ENCODE assay signal across 8 cellular contexts in the genomic region with DNA sequence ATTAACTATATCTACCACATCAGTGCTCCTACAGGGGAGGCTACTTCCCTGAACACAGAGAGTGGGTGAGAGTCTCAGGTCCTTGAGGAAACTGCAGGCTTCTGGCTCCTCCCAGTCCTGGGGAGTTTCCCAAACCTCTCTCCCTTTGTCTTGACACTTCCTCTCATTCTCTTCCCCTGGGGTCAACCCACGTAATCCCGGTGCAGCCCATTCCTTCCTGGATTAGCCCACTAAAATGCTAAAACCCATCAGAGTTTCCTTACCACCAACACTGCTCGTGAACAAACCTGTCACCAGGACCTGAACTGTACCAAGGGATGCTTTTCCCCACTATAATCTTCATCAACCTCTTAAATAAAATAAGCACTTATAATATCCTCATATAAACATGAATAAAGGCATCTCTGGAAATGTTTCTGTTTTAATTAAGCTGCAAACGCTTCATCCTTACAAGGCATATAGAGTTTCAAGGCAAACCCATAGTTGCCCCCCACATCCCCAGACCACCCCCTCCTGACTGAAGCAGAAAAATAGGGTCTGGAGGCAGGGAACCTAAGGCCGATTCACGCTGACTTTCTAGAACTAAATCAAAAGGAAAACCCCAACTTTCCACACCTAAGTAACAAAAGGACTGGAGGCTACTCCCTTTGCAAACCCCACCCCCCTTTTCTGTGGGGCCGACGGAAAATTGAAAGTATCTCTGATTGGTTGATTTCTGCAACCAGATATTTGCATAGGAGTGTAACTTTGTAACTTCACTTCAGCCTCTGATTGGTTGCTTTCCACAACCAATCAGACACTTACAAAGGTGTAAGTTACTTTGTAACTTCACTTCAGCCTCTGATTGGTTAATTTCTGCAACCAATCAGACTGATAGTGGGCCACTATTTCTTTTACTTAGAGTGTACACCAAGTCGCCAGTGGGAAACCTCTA. TPM values are rescaled to one million over a fixed set of nuclear protein-coding genes. Genes with fewer than 3 reads are reported as not detected.
DNase-seq lines count a peak whose midpoint lies in the region; ATAC-seq, FAIRE-seq and TF ChIP-seq lines count a peak whose summit lies in the region.

No MANE protein-coding gene starts in this region.

- no peaks in the 10 kb centered on the region for H3K9me2 ChIP-seq in MM.1S (replicated peaks; ENCODE audit: insufficient read depth, low read length)

- peak overlapping the region; percentile 99 for H2AFZ ChIP-seq in MM.1S (ENCODE audit: low read length)
- H2AFZ ChIP-seq in keratinocyte (ENCODE audit: control insufficient read depth, low read length): peak overlapping the region; percentile 56
- H2AFZ ChIP-seq in smooth muscle cell (ENCODE audit: low read depth): no peak overlapping the region

- H4K20me1 ChIP-seq in MM.1S (ENCODE audit: insufficient read depth, low read length) (no peaks in the 10 kb centered on the region), keratinocyte (ENCODE audit: control insufficient read depth, extremely low read depth, insufficient read depth, low read length) (no peaks in the 10 kb centered on the region), smooth muscle cell (ENCODE audit: low read depth) (no peaks in the 10 kb centered on the region)

- H3K27ac ChIP-seq in 22Rv1 (peak overlapping the region; percentile 69), MM.1S (ENCODE audit: low read length) (peak overlapping the region; percentile 67; the same call in 1 of the 2 replicates), keratinocyte (ENCODE audit: control insufficient read depth, insufficient read depth, low read length) (peak overlapping the region; percentile 92), smooth muscle cell (ENCODE audit: low read depth) (no peak overlapping the region)

- H3K27me3 ChIP-seq in MM.1S (replicated peaks; ENCODE audit: insufficient read depth, low read length) (no peaks in the 10 kb centered on the region), keratinocyte (ENCODE audit: control insufficient read depth, extremely low read depth, insufficient read depth, low read length) (no peaks in the 10 kb centered on the region), smooth muscle cell (ENCODE audit: low read depth) (no peaks in the 10 kb centered on the region)

- WGBS in smooth muscle cell (ENCODE audit: low lambda C conversion rate): 84% methylated on average over 9 of the region's 9 CpGs

- H3K4me2 ChIP-seq in MM.1S (ENCODE audit: low read depth, low read length): peak overlapping the region; percentile 97
- peak overlapping the region; percentile 90 for H3K4me2 ChIP-seq in keratinocyte (ENCODE audit: control insufficient read depth, extremely low read depth, insufficient read depth, low read depth, low read length)
- no peak overlapping the region for H3K4me2 ChIP-seq in smooth muscle cell

- no peak for FAIRE-seq in keratinocyte (lab: Jason Lieb, UNC)

- H3K36me3 Mint-ChIP-seq in activated naive CD4-positive, alpha-beta T cell treated with anti-CD3 and anti-CD28 coated beads, Interleukin-2, amount 50 U/mL, for 72 hours: peaks cover 7 to 20% of the 10 kb centered on the region in 2 donors

- ATAC-seq in GM19324 (IDR thresholded peaks at IDR 0.05; ENCODE audit: low FRiP score, unreplicated experiment): peak; percentile 40
- ATAC-seq in activated naive CD4-positive, alpha-beta T cell treated with anti-CD3 and anti-CD28 coated beads, Interleukin-2, amount 50 U/mL, for 72 hours: peak; percentile 34 to 36
- ATAC-seq in HG03159 (IDR thresholded peaks at IDR 0.05; ENCODE audit: unreplicated experiment): no peak

- H3K9me3 ChIP-seq in MM.1S (replicated peaks; ENCODE audit: insufficient read depth, low read length): no peaks in the 10 kb centered on the region
- no peaks in the 10 kb centered on the region for H3K9me3 ChIP-seq in keratinocyte (ENCODE audit: control insufficient read depth, low read depth, low read length)
- no peaks in the 10 kb centered on the region for H3K9me3 ChIP-seq in smooth muscle cell (replicated peaks; ENCODE audit: low read depth)

- TF ChIP-seq CTCF in 22Rv1 (IDR thresholded peaks at IDR 0.05) (no peak), MM.1S (IDR thresholded peaks at IDR 0.05; ENCODE audit: low read length) (no peak), keratinocyte (optimal IDR thresholded peaks at IDR 0.05 in 1 of 3, IDR thresholded peaks at IDR 0.05 in 1 of 3, conservative IDR thresholded peaks at IDR 0.05 in 1 of 3; ENCODE audit: extremely low read depth in 1 of 3, insufficient read depth in 2 of 3, low read length in 3 of 3) (no peak), smooth muscle cell (IDR thresholded peaks at IDR 0.05; ENCODE audit: borderline replicate concordance, insufficient read depth, poor library complexity, severe bottlenecking) (no peak)

- no peaks in the 10 kb centered on the region for H3K79me2 ChIP-seq in MM.1S (ENCODE audit: low read length)
- H3K79me2 ChIP-seq in keratinocyte (ENCODE audit: control insufficient read depth, insufficient read depth, low read length): no peaks in the 10 kb centered on the region
- H3K79me2 ChIP-seq in smooth muscle cell (ENCODE audit: low read depth): no peaks in the 10 kb centered on the region

- H3K4me3 ChIP-seq in MM.1S (ENCODE audit: low read length) (peak overlapping the region; percentile 57), keratinocyte (ENCODE audit: control insufficient read depth in 2 of 3, extremely low read depth in 1 of 3, insufficient read depth in 2 of 3, low read depth in 1 of 3, low read length in 3 of 3) (peak overlapping the region in 1 of 3 experiments; percentile 23), smooth muscle cell (no peak overlapping the region)

- peak overlapping the region; percentile 75 to 89 for H3K27ac Mint-ChIP-seq in activated naive CD4-positive, alpha-beta T cell treated with anti-CD3 and anti-CD28 coated beads, Interleukin-2, amount 50 U/mL, for 72 hours

- peak; percentile 94 for DNase-seq in MM.1S
- peak in 1 of 2 donors; percentile 59 for DNase-seq in activated naive CD4-positive, alpha-beta T cell treated with anti-CD3 and anti-CD28 coated beads, Interleukin-2, amount 50 U/mL, for 72 hours (ENCODE audit: low spot score in 2 of 2)
- DNase-seq in keratinocyte (ENCODE audit: low read depth, low spot score): no peak
- DNase-seq in smooth muscle cell (lab: John Stamatoyannopoulos, UW; ENCODE audit: unreplicated experiment): no peak
- DNase-seq in islet precursor cell: no peak

- peaks cover 0 to 1% of the 10 kb centered on the region in 2 donors for H3K9me3 Mint-ChIP-seq in activated naive CD4-positive, alpha-beta T cell treated with anti-CD3 and anti-CD28 coated beads, Interleukin-2, amount 50 U/mL, for 72 hours

- dilution Hi-C loops in keratinocyte (cut with MboI; ENCODE audit: extremely low pct_ligation_motif_present, low sequenced_read_pairs): no loop called here

- H3K9ac ChIP-seq in MM.1S (ENCODE audit: low read length) (peak overlapping the region; percentile 54), keratinocyte (ENCODE audit: control insufficient read depth, extremely low read depth, insufficient read depth, low read length) (peak overlapping the region; percentile 60), smooth muscle cell (ENCODE audit: low read depth) (no peak overlapping the region)

- peaks cover 10% of the 10 kb centered on the region for H3K4me1 ChIP-seq in MM.1S (ENCODE audit: low read length)
- peaks cover 43% of the 10 kb centered on the region for H3K4me1 ChIP-seq in keratinocyte (ENCODE audit: control insufficient read depth, extremely low read depth, insufficient read depth, low read length)
- H3K4me1 ChIP-seq in smooth muscle cell (ENCODE audit: low read depth): no peaks in the 10 kb centered on the region

- H3K36me3 ChIP-seq in MM.1S (replicated peaks; ENCODE audit: insufficient read depth, low read length): no peaks in the 10 kb centered on the region
- H3K36me3 ChIP-seq in keratinocyte (ENCODE audit: control insufficient read depth in 2 of 2, extremely low read depth in 1 of 2, insufficient read depth in 2 of 2, low read length in 2 of 2): no peaks in the 10 kb centered on the region
- H3K36me3 ChIP-seq in smooth muscle cell (ENCODE audit: low read depth): no peaks in the 10 kb centered on the region

- H3F3A ChIP-seq in MM.1S (ENCODE audit: insufficient read depth, low read length) (peaks cover 18% of the 10 kb centered on the region), smooth muscle cell (ENCODE audit: low read depth) (peaks cover 3% of the 10 kb centered on the region)

- no peaks in the 10 kb centered on the region for H3K9me1 ChIP-seq in keratinocyte (ENCODE audit: control insufficient read depth, extremely low read depth, insufficient read depth, low read length)

RNA-seq across cellular contexts. Expression of gene TMSB10, which starts 19.0 kb away (rescaled TPM):
- 1,000 to 10,000 TPM; 1,249 to 2,802 TPM for total RNA-seq in activated naive CD4-positive, alpha-beta T cell treated with anti-CD3 and anti-CD28 coated beads, Interleukin-2, amount 50 U/mL, for 72 hours
- polyA plus RNA-seq in keratinocyte (1,787 to 7,245 TPM (median 3,595 TPM) in 3 replicates), smooth muscle cell (5,467 and 5,517 TPM in 2 replicates)
- polyA plus RNA-seq in keratinocyte (2011; ENCODE audit: low read depth): 8,538 TPM
- 6,963 and 8,951 TPM in 2 replicates for polyA plus RNA-seq in keratinocyte (2011; cell fraction: cytosol; rRNA removed)
- polyA plus RNA-seq in keratinocyte (2011; cell fraction: nucleus; rRNA removed): 1,538 and 1,768 TPM in 2 replicates
- polyA plus RNA-seq in keratinocyte (2012; ENCODE audit: low replicate concordance): 4,557 and 7,467 TPM in 2 replicates
- polyA minus RNA-seq in keratinocyte: 679 to 919 TPM (median 685 TPM) in 3 replicates
- 925 TPM for polyA minus RNA-seq in keratinocyte (2011; cell fraction: cytosol; rRNA and poly(A)+ RNA removed)
- polyA minus RNA-seq in keratinocyte (2011; cell fraction: nucleus; rRNA and poly(A)+ RNA removed): 83.9 and 127 TPM in 2 replicates
- total RNA-seq in smooth muscle cell: 7,008 and 8,051 TPM in 2 replicates

RNA-seq across cellular contexts. Expression of gene TRABD2A, which starts 43.6 kb away (rescaled TPM):
- total RNA-seq in activated naive CD4-positive, alpha-beta T cell treated with anti-CD3 and anti-CD28 coated beads, Interleukin-2, amount 50 U/mL, for 72 hours: 10 to 100 TPM; 53.6 to 59.9 TPM
- polyA plus RNA-seq in keratinocyte (0.44 to 0.86 TPM (median 0.54 TPM) in 3 replicates), smooth muscle cell (0.11 and 1.1 TPM in 2 replicates)
- polyA plus RNA-seq in keratinocyte (2011; ENCODE audit: low read depth): 0.25 TPM
- polyA plus RNA-seq in keratinocyte (2011; cell fraction: cytosol; rRNA removed): 0.83 and 0.89 TPM in 2 replicates
- 1.0 and 1.1 TPM in 2 replicates for polyA plus RNA-seq in keratinocyte (2011; cell fraction: nucleus; rRNA removed)
- 0.34 and 0.57 TPM in 2 replicates for polyA plus RNA-seq in keratinocyte (2012; ENCODE audit: low replicate concordance)
- 0.16 to 1.2 TPM in 2 of 3 replicates, not detected in the other for polyA minus RNA-seq in keratinocyte
- polyA minus RNA-seq in keratinocyte (2011; cell fraction: cytosol; rRNA and poly(A)+ RNA removed): 2.1 TPM
- polyA minus RNA-seq in keratinocyte (2011; cell fraction: nucleus; rRNA and poly(A)+ RNA removed): 0.42 and 1.8 TPM in 2 replicates
- total RNA-seq in smooth muscle cell: 0.31 TPM in 1 of 2 replicates, not detected in the other

RNA-seq across cellular contexts. Expression of gene KCMF1, which starts 46.5 kb away (rescaled TPM):
- 100 to 1,000 TPM; 108 to 124 TPM for total RNA-seq in activated naive CD4-positive, alpha-beta T cell treated with anti-CD3 and anti-CD28 coated beads, Interleukin-2, amount 50 U/mL, for 72 hours
- polyA plus RNA-seq in keratinocyte (75.9 to 111 TPM (median 95.1 TPM) in 3 replicates), smooth muscle cell (55.0 and 56.5 TPM in 2 replicates)
- polyA plus RNA-seq in keratinocyte (2011; ENCODE audit: low read depth): 45.0 TPM
- polyA plus RNA-seq in keratinocyte (2011; cell fraction: cytosol; rRNA removed): 70.6 and 146 TPM in 2 replicates
- polyA plus RNA-seq in keratinocyte (2011; cell fraction: nucleus; rRNA removed): 45.6 and 50.4 TPM in 2 replicates
- polyA plus RNA-seq in keratinocyte (2012; ENCODE audit: low replicate concordance): 60.5 and 86.0 TPM in 2 replicates
- polyA minus RNA-seq in keratinocyte: 37.2 to 92.6 TPM (median 66.0 TPM) in 3 replicates
- 33.4 TPM for polyA minus RNA-seq in keratinocyte (2011; cell fraction: cytosol; rRNA and poly(A)+ RNA removed)
- polyA minus RNA-seq in keratinocyte (2011; cell fraction: nucleus; rRNA and poly(A)+ RNA removed): 11.4 and 38.1 TPM in 2 replicates
- 65.0 and 102 TPM in 2 replicates for total RNA-seq in smooth muscle cell

Comparison
In these comparisons a context has a peak if more than half of its experiments do, and no peak if none do; other contexts are left out.
1. RNA of gene TRABD2A, which starts 43.6 kb away (total RNA-seq): 53.6 to 59.9 TPM in activated naive CD4-positive, alpha-beta T cell treated with anti-CD3 and anti-CD28 coated beads, Interleukin-2, amount 50 U/mL, for 72 hours; 0.31 TPM in smooth muscle cell; every median in the first group is over 10 times any median in the second.